11 cellular contexts compared by ENCODE assay signal in genomic region chr3:58529516-58530353, GRCh38. TPM values are rescaled to one million over a fixed set of nuclear protein-coding genes. Genes with fewer than 3 reads are reported as not detected.
DNase-seq lines count a peak whose midpoint lies in the region; ATAC-seq, FAIRE-seq and TF ChIP-seq lines count a peak whose summit lies in the region.
"Had no signal": no experiment of that assay in that cellular context is flagged by ENCODE, and none has a peak within 500 bp of the region (broad histone marks: within the 10 kb centered on the region; RNA-seq: fewer than 3 reads in every experiment).

No MANE protein-coding gene starts in this region.

- WGBS in suprapubic skin, result 78% methylated on average over 9 of the region's 15 CpGs

- TF ChIP-seq POLR2A in suprapubic skin (IDR thresholded peaks at IDR 0.05), result no peak

- DNase-seq in COLO668 (lab: John Stamatoyannopoulos, UW; ENCODE audit: unreplicated experiment) (peak; percentile 8), HAP-1 (ENCODE audit: low spot score in 2 of 2) (peak; percentile 21 to 79), SKM-1 treated with dmso at 0.1 percent for 144 hours (lab: John Stamatoyannopoulos, UW; ENCODE audit: unreplicated experiment) (peak; percentile 48), iris pigment epithelial cell (ENCODE audit: low read depth) (peak; percentile 30), suprapubic skin (ENCODE audit: low spot score in 2 of 2) (no peak), RCC 7860 (ENCODE audit: low spot score) (no peak)
- DNase-seq in stimulated activated CD4-positive, alpha-beta T cell treated with anti-CD3 and anti-CD28 coated beads, Interleukin-4, amount 100 ng/mL, for 4 hours, result no peak

- TF ChIP-seq EP300 in suprapubic skin (IDR thresholded peaks at IDR 0.05), result no peak

- no peak for TF ChIP-seq CTCF in suprapubic skin (IDR thresholded peaks at IDR 0.05)

- in situ Hi-C loops in HAP-1 (cut with MboI; ENCODE audit: low sequenced_read_pairs), result loop anchor here (25.0 kb wide), 1 partner anchor 342 kb away; no protein-coding TSS in a partner anchor

- H3K36me3 ChIP-seq in HAP-1 (replicated peaks), result no peaks in the 10 kb centered on the region
- peaks cover 13% of the 10 kb centered on the region for H3K36me3 ChIP-seq in suprapubic skin

- no peak for ATAC-seq in HG03139 (IDR thresholded peaks at IDR 0.05; ENCODE audit: unreplicated experiment)
- ATAC-seq: Right ventricle myocardium inferior had no signal

- FAIRE-seq in RCC 7860 (lab: Jason Lieb, UNC), result no peak

- no peaks in the 10 kb centered on the region for H3K9me3 ChIP-seq in HAP-1
- H3K9me3 ChIP-seq in suprapubic skin, result no peaks in the 10 kb centered on the region
- H3K9me3 ChIP-seq: tibial nerve had no signal

- no peaks in the 10 kb centered on the region for H3K4me1 ChIP-seq in HAP-1
- peaks cover 18% of the 10 kb centered on the region for H3K4me1 ChIP-seq in suprapubic skin

- no peaks in the 10 kb centered on the region for H3K27me3 ChIP-seq in HAP-1 (ENCODE audit: low read depth)
- no peaks in the 10 kb centered on the region for H3K27me3 ChIP-seq in suprapubic skin
- H3K27me3 ChIP-seq: tibial nerve had no signal

- no peak overlapping the region for H3K27ac ChIP-seq in suprapubic skin
- H3K27ac ChIP-seq: skin epidermis, tibial nerve had no signal

- H3K4me3 ChIP-seq in HAP-1, result no peak overlapping the region
- H3K4me3 ChIP-seq in suprapubic skin, result no peak overlapping the region
- H3K4me3 ChIP-seq: skin epidermis, tibial nerve had no signal

RNA-seq across cellular contexts. Expression of gene ACOX2, which starts 7.3 kb away (rescaled TPM):
- 10 to 100 TPM in 1 of 4 donors, 1 to 10 TPM in 3; 5.7 to 12.2 (median 8.5) TPM for total RNA-seq in suprapubic skin

RNA-seq across cellular contexts. Expression of gene KCTD6, which starts 37.8 kb away (rescaled TPM):
- 10 to 100 TPM in 2 of 4 donors, 1 to 10 TPM in 2; 8.0 to 19.2 (median 12.7) TPM for total RNA-seq in suprapubic skin

RNA-seq across cellular contexts. Expression of gene FAM107A, which starts 47.5 kb away (rescaled TPM):
- 10 to 100 TPM; 18.1 to 33.4 (median 24.6) TPM for total RNA-seq in suprapubic skin

Comparison
In these comparisons a context has a peak if more than half of its experiments do, and no peak if none do; other contexts are left out.
1. DNase-seq: peak in COLO668 (single experiment), HAP-1 (2 of 2), SKM-1 treated with dmso at 0.1 percent for 144 hours (single experiment) and iris pigment epithelial cell (single experiment); none in suprapubic skin (0 of 2), RCC 7860 (single experiment) and stimulated activated CD4-positive, alpha-beta T cell treated with anti-CD3 and anti-CD28 coated beads, Interleukin-4, amount 100 ng/mL, for 4 hours (0 of 2).